In the genomic region with DNA sequence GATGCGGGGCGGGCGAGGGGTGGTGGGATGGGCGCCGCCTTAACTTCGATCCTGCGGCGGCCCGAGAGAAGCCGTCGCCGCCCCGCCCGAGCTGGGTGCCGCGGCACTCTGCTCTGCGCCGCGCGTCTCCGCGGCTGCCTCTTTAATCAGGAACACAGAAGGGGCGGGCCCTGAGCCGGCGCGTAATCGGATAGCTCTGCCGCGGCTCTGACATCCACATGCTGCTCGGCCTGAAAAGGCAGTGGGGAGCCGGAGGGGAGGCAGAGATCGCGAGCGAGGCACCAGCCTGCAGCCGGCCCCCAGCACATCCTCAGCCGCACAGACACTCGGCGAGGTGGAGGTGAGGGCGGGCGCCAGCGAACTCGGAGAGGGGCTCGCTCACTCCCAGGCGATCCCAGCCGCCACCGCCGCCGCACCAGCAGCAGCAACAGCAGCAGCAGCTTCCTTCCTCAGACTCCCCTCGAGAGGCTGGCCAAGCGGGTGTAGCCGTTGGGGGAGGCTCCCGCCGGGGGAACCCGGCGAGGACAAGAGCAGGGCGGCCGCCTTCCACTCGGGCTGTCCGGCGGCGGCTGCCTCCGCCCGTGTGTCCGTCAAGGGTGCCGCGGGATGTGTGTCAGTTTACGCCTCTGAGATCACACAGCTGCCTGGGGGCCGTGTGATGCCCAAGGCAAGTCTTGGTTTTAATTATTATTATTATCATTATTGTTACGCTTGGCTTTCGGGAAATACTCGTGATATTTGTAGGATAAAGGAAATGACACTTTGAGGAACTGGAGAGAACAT, we compare ENCODE assay signal across 8 cellular contexts. TPM values are rescaled to one million over a fixed set of nuclear protein-coding genes. Genes with fewer than 3 reads are reported as not detected.
DNase-seq lines count a peak whose midpoint lies in the region; ATAC-seq and TF ChIP-seq lines count a peak whose summit lies in the region.

TSS of gene NRP2 (plus strand) at position 263 of the 783 bp plus-strand sequence. CDS start 790 bp downstream, outside the sequence.

- H3K9me3 Mint-ChIP-seq in activated naive CD8-positive, alpha-beta T cell treated with anti-CD3 and anti-CD28 coated beads, Interleukin-2, amount 50 U/mL, for 24 hours, result no peaks in the 10 kb centered on the region

- peak within 1 kb of the TSS; percentile 81 for H3K4me3 ChIP-seq in H7 (ENCODE audit: insufficient read depth, low read depth, low read length)
- peak within 1 kb of the TSS; percentile 65 for H3K4me3 ChIP-seq in SJCRH30
- H3K4me3 ChIP-seq in neutrophil (ENCODE audit: low read depth in 1 of 2, low read length in 1 of 2), result peak within 1 kb of the TSS; percentile 2 to 45

- peak within 1 kb of the TSS; percentile 56 for H3K27ac Mint-ChIP-seq in activated naive CD8-positive, alpha-beta T cell treated with anti-CD3 and anti-CD28 coated beads, Interleukin-2, amount 50 U/mL, for 24 hours

- peaks cover 63% of the 10 kb centered on the region for H3K27me3 Mint-ChIP-seq in activated naive CD8-positive, alpha-beta T cell treated with anti-CD3 and anti-CD28 coated beads, Interleukin-2, amount 50 U/mL, for 24 hours

- peaks cover 32% of the 10 kb centered on the region; the same call in 1 of the 2 replicates for H3K27me3 ChIP-seq in H7 (ENCODE audit: control insufficient read depth, insufficient read depth, low read length)
- no peaks in the 10 kb centered on the region for H3K27me3 ChIP-seq in SJCRH30
- H3K27me3 ChIP-seq in neutrophil, result peaks cover 95% of the 10 kb centered on the region

- ATAC-seq in activated naive CD8-positive, alpha-beta T cell treated with anti-CD3 and anti-CD28 coated beads, Interleukin-2, amount 50 U/mL, for 24 hours, result peak; percentile 76

- no peaks in the 10 kb centered on the region for H3K36me3 Mint-ChIP-seq in activated naive CD8-positive, alpha-beta T cell treated with anti-CD3 and anti-CD28 coated beads, Interleukin-2, amount 50 U/mL, for 24 hours (ENCODE audit: low read depth)

- peaks cover 43% of the 10 kb centered on the region for H3K4me1 Mint-ChIP-seq in activated naive CD8-positive, alpha-beta T cell treated with anti-CD3 and anti-CD28 coated beads, Interleukin-2, amount 50 U/mL, for 24 hours

- H3K4me3 Mint-ChIP-seq in activated naive CD8-positive, alpha-beta T cell treated with anti-CD3 and anti-CD28 coated beads, Interleukin-2, amount 50 U/mL, for 24 hours, result peak within 1 kb of the TSS; percentile 76

- no peak for TF ChIP-seq CTCF in neutrophil (IDR thresholded peaks at IDR 0.05)

- no peaks in the 10 kb centered on the region for H3K36me3 ChIP-seq in H7 (replicated peaks; ENCODE audit: control insufficient read depth, insufficient read depth, low read length)
- H3K36me3 ChIP-seq in SJCRH30, result no peaks in the 10 kb centered on the region
- H3K36me3 ChIP-seq in neutrophil, result no peaks in the 10 kb centered on the region

- H3K27ac ChIP-seq in SJCRH30, result peak within 1 kb of the TSS; percentile 45
- H3K27ac ChIP-seq in neutrophil, result no peak within 1 kb of the TSS

- peak; percentile 91 for DNase-seq in EH (ENCODE audit: low read depth)
- DNase-seq in H7, result peak; percentile 93
- DNase-seq in LoVo (ENCODE audit: low spot score), result peak; percentile 83
- peak; percentile 90 to 92 for DNase-seq in SJCRH30
- peak; percentile 62 for DNase-seq in activated naive CD8-positive, alpha-beta T cell treated with anti-CD3 and anti-CD28 coated beads, Interleukin-2, amount 50 U/mL, for 24 hours
- DNase-seq in glomerular visceral epithelial cell (ENCODE audit: extremely low spot score), result peak; percentile 95
- no peak for DNase-seq in NK-92 treated with Interleukin-12 subunit alpha and Interleukin-12 subunit beta, amount 100 ng/mL, for 24 hours (lab: John Stamatoyannopoulos, UW)

- H3K9me3 ChIP-seq in SJCRH30 (replicated peaks) (no peaks in the 10 kb centered on the region), neutrophil (no peaks in the 10 kb centered on the region)

- H3K4me1 ChIP-seq in SJCRH30 (peaks cover 16% of the 10 kb centered on the region), neutrophil (ENCODE audit: control insufficient read depth in 1 of 2, insufficient read depth in 1 of 2, low read depth in 1 of 2, low read length in 1 of 2) (peaks cover 11 to 13% of the 10 kb centered on the region in 2 experiments)

RNA-seq across cellular contexts. Expression of gene NRP2, which starts in this region (rescaled TPM):
- total RNA-seq in H7 (2014; rRNA removed; shearing (Covaris generic)), result 89.1 and 92.4 TPM in 2 replicates
- total RNA-seq in SJCRH30 (2014; rRNA removed; shearing (Covaris generic)), result 57.5 and 76.4 TPM in 2 replicates

Comparison
In these comparisons a context has a peak if more than half of its experiments do, and no peak if none do; other contexts are left out.
1. H3K4me3 ChIP-seq: peak in every context shown above with its lines; median percentile 81 in H7; 65 in SJCRH30; 24 in neutrophil.